In the genomic region with DNA sequence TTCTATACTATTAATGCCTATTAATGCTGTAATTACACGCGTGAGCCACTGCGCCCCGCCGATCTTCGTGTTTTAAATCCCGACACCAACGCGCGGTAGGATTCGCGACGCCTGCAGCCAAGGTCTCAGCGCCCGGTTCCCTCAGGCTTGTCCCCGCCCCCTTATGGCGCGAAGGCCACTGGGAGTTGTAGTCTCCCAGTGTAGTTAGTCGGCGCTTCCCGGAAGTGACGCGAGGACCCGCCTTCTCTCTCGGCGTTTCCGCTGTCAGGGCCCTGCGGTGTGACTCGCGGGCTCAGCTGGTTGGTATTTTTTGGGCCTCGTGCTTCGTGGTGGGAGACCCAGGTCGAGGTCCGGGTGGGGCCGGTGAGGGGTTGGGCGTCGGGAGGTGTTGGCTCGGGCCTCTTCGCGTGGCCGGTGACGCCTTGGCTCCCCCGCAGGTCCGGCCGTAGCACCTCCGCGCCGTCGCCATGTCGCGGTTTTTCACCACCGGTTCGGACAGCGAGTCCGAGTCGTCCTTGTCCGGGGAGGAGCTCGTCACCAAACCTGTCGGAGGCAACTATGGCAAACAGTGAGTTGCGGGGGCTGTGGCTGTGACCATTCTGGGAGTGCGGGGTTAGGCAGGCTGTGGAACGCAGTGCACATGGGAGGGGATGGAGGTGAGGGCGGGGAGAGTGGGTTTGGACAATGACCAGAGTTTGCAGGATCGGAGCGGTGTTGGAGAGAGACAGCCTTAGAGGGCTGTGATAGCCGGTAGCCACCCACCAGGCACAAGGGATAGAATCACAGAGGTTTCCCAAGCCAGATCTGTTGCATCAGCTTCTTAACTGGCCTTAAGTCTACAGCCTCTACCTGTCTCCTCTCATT, we compare ENCODE assay signal across 8 cellular contexts. TPM values are rescaled to one million over a fixed set of nuclear protein-coding genes. Genes with fewer than 3 reads are reported as not detected.
DNase-seq lines count a peak whose midpoint lies in the region; ATAC-seq, FAIRE-seq and TF ChIP-seq lines count a peak whose summit lies in the region.
"Not testable (repeated sequence)": the region's sequence is repeated elsewhere in the genome, so short reads cannot be mapped to it uniquely, and the experiment has no call there.

A gene with protein sequence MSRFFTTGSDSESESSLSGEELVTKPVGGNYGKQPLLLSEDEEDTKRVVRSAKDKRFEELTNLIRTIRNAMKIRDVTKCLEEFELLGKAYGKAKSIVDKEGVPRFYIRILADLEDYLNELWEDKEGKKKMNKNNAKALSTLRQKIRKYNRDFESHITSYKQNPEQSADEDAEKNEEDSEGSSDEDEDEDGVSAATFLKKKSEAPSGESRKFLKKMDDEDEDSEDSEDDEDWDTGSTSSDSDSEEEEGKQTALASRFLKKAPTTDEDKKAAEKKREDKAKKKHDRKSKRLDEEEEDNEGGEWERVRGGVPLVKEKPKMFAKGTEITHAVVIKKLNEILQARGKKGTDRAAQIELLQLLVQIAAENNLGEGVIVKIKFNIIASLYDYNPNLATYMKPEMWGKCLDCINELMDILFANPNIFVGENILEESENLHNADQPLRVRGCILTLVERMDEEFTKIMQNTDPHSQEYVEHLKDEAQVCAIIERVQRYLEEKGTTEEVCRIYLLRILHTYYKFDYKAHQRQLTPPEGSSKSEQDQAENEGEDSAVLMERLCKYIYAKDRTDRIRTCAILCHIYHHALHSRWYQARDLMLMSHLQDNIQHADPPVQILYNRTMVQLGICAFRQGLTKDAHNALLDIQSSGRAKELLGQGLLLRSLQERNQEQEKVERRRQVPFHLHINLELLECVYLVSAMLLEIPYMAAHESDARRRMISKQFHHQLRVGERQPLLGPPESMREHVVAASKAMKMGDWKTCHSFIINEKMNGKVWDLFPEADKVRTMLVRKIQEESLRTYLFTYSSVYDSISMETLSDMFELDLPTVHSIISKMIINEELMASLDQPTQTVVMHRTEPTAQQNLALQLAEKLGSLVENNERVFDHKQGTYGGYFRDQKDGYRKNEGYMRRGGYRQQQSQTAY (plus strand): TSS at position 245 of the 864 bp plus-strand sequence. CDS start 223 bp downstream, at position 468.

- FAIRE-seq in K562 (lab: Jason Lieb, UNC): peak; percentile 98

- not testable (repeated sequence) for TF ChIP-seq CTCF in K562 (IDR thresholded peaks at IDR 0.05 in 2 of 3, conservative IDR thresholded peaks at IDR 0.05 in 1 of 3; ENCODE audit: insufficient read depth in 2 of 3, low read depth in 1 of 3, low read length in 3 of 3); neural cell (IDR thresholded peaks at IDR 0.05; ENCODE audit: poor library complexity, severe bottlenecking)

- H3K4me1 ChIP-seq in K562 (replicated peaks in 1 of 2; ENCODE audit: control insufficient read depth in 2 of 2, insufficient read depth in 2 of 2, low read length in 2 of 2): not testable (repeated sequence)

- no CpG with 5 or more reads among the region's 66 CpGs for WGBS in K562 (ENCODE audit: insufficient coverage, low coverage, missing lambda C conversion rate)

- not testable (repeated sequence) for H3F3A ChIP-seq in neural cell (ENCODE audit: insufficient read depth, low read length, poor library complexity, severe bottlenecking)

- not testable (repeated sequence) for H3K79me2 ChIP-seq in K562 (ENCODE audit: control insufficient read depth, insufficient read depth, low read length); neural cell (replicated peaks; ENCODE audit: insufficient read depth, low read length)

- H3K4me2 ChIP-seq in K562 (ENCODE audit: insufficient read depth, low read length); neural cell (ENCODE audit: low read length): not testable (repeated sequence)

- H3K9me2 ChIP-seq in neural cell (ENCODE audit: insufficient read depth, low read length): not testable (repeated sequence)

- not testable (repeated sequence) for H3K9me3 ChIP-seq in K562 (replicated peaks; ENCODE audit: control insufficient read depth, insufficient read depth, low read depth, low read length); neural cell (ENCODE audit: low read length)

- POLR2A ChIA-PET in K562 (lab: Yijun Ruan, JAX): not testable (repeated sequence)

- not testable (repeated sequence) for H4K20me1 ChIP-seq in K562 (replicated peaks; ENCODE audit: control insufficient read depth, insufficient read depth, low read length); neural cell (ENCODE audit: insufficient read depth)

- not testable (repeated sequence) for TF ChIP-seq POLR2A in K562 (conservative IDR thresholded peaks at IDR 0.05)

- CTCF ChIA-PET in K562 (lab: Yijun Ruan, JAX; ENCODE audit: low intra/inter-chr PET ratio): not testable (repeated sequence)

- H3K4me3 ChIP-seq in K562: peak within 1 kb of the TSS; percentile 24; the same call in 1 of the 2 replicates
- not testable (repeated sequence) for H3K4me3 ChIP-seq in neural cell (ENCODE audit: low read length)

- H3K27ac ChIP-seq in K562 (ENCODE audit: extremely low read depth, low read depth, low read length); neural cell (ENCODE audit: low read length): not testable (repeated sequence)

- not testable (repeated sequence) for H3K27me3 ChIP-seq in K562 (ENCODE audit: control insufficient read depth in 2 of 2, insufficient read depth in 2 of 2, low read length in 2 of 2); neural cell (ENCODE audit: insufficient read depth, low read depth, low read length)

- H3K9ac ChIP-seq in K562 (ENCODE audit: insufficient read depth in 1 of 2, low read depth in 2 of 2, low read length in 2 of 2); neural cell (ENCODE audit: low read length): not testable (repeated sequence)

- TF ChIP-seq EP300 in K562 (IDR thresholded peaks at IDR 0.05; ENCODE audit: low read length); neural cell (conservative IDR thresholded peaks at IDR 0.05; ENCODE audit: poor library complexity, severe bottlenecking): not testable (repeated sequence)

- in situ Hi-C loops in K562 (cut with MboI): loop anchor here (25.0 kb wide), 2 partner anchors 99 to 174 kb away; a partner anchor contains a TSS

- ATAC-seq in GM18499 (IDR thresholded peaks at IDR 0.05; ENCODE audit: insufficient read depth, unreplicated experiment) (peak; percentile 46), GM21576 (IDR thresholded peaks at IDR 0.05; ENCODE audit: unreplicated experiment) (peak; percentile 99), HG03108 (IDR thresholded peaks at IDR 0.05; ENCODE audit: unreplicated experiment) (peak; percentile 99), K562 (peak; percentile 98)

- DNase-seq in RPMI7951 (ENCODE audit: low read depth); K562 (ENCODE audit: extremely low read depth in 1 of 4, low spot score in 3 of 4); cardiac septum (ENCODE audit: low spot score); ureter (ENCODE audit: low spot score): not testable (repeated sequence)

- H3K36me3 ChIP-seq in K562 (ENCODE audit: control insufficient read depth, insufficient read depth, low read length); neural cell (ENCODE audit: insufficient read depth, low read length): not testable (repeated sequence)

- not testable (repeated sequence) for TF ChIP-seq RAD21 in K562 (CRISPR knock-in tag; conservative IDR thresholded peaks at IDR 0.05 in 1 of 2, IDR thresholded peaks at IDR 0.05 in 1 of 2); neural cell (conservative IDR thresholded peaks at IDR 0.05)

- not testable (repeated sequence) for H2AFZ ChIP-seq in K562 (ENCODE audit: low read depth, low read length); neural cell (ENCODE audit: low read depth, low read length)

- intact Hi-C loops in K562 (cut with micrococcal nuclease); cardiac septum (cut with DNase I): not testable (repeated sequence)

- H3K9me1 ChIP-seq in K562 (ENCODE audit: control insufficient read depth, insufficient read depth, low read length): not testable (repeated sequence)

- not testable (repeated sequence) for BruUV-seq in K562 (replicated peaks; lab: Mats Ljungman, UMichigan)

RNA-seq across cellular contexts. Expression of the gene that starts here (rescaled TPM):
- 27.7 and 80.9 TPM in 2 replicates for total RNA-seq in RPMI7951 (2014; rRNA removed; shearing (Covaris generic))
- total RNA-seq in K562 (2011; cell fraction: chromatin; rRNA removed; ENCODE audit: low replicate concordance): 481 and 617 TPM in 2 replicates
- 195 and 201 TPM in 2 replicates for total RNA-seq in K562 (2011; cell fraction: nucleolus; rRNA removed)
- total RNA-seq in K562 (2011; cell fraction: nucleoplasm; rRNA removed): 210 and 304 TPM in 2 replicates
- total RNA-seq in K562 (2014; rRNA removed) (611 and 748 TPM in 2 replicates), K562 (2014; rRNA removed; fragmentation: Illumina TruSeq; extraction: Trizol) (226 and 295 TPM in 2 replicates), K562 (2015; rRNA removed; fragmentation: Illumina TruSeq; extraction: Trizol) (297 and 300 TPM in 2 replicates), K562 (2021) (816 and 865 TPM in 2 replicates), cardiac septum (403 TPM), ureter (435 TPM)
- polyA plus RNA-seq in K562 (2011; rRNA removed) (221 and 411 TPM in 2 replicates), K562 (2014; fragmentation: Illumina TruSeq; extraction: Trizol) (464 and 523 TPM in 2 replicates), K562 (2014; fragmentation: Nextera tagmentation; extraction: Ambion mirVana) (100 to 1,000 TPM; 131 to 169 TPM), K562 (2014; rRNA removed) (598 and 639 TPM in 2 replicates), neural cell (85.5 and 92.9 TPM in 2 replicates)
- polyA plus RNA-seq in K562 (2011; cell fraction: cytosol; rRNA removed): 360 and 763 TPM in 2 replicates
- 162 and 326 TPM in 2 replicates for polyA plus RNA-seq in K562 (2011; cell fraction: nucleus; rRNA removed)
- 477 and 725 TPM in 2 replicates for polyA plus RNA-seq in K562 (2012)
- 390 and 469 TPM in 2 replicates for polyA minus RNA-seq in K562 (2011; rRNA and poly(A)+ RNA removed)
- 298 and 331 TPM in 2 replicates for polyA minus RNA-seq in K562 (2011; cell fraction: cytosol; rRNA and poly(A)+ RNA removed)
- polyA minus RNA-seq in K562 (2011; cell fraction: nucleus; rRNA and poly(A)+ RNA removed): 65.6 and 71.5 TPM in 2 replicates
- 174 and 175 TPM in 2 replicates for polyA minus RNA-seq in neural cell

Comparison
In these comparisons a context has a peak if more than half of its experiments do, and no peak if none do; other contexts are left out.
1. ATAC-seq: peak in every context shown above with its lines; median percentile 99 in GM21576; 99 in HG03108; 98 in K562; 46 in GM18499.